ENCODE assay signal across 2 cellular contexts in the genomic region with DNA sequence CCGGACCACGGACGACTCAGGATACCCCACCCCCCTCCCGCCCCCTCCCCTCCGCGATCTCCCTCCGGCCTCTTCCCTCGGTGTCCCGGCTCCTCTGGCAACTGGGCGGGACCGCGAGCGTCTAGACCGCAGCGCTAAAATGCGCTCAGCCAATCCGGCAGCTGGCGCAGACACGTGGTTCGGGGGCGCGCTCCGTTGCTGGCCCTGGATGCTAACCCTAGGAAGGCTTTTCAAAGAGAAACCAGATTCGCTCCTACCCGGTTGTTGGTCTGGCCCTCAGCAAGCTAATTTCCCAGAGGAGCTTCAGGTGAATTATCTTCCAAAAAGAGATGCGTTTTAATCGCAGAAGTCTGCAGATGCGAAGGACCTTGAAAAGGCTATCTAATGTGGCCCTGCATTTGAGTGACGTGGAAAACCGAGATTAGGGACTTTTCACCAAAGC.
TF ChIP-seq lines count a peak whose summit lies in the region.

A gene with protein sequence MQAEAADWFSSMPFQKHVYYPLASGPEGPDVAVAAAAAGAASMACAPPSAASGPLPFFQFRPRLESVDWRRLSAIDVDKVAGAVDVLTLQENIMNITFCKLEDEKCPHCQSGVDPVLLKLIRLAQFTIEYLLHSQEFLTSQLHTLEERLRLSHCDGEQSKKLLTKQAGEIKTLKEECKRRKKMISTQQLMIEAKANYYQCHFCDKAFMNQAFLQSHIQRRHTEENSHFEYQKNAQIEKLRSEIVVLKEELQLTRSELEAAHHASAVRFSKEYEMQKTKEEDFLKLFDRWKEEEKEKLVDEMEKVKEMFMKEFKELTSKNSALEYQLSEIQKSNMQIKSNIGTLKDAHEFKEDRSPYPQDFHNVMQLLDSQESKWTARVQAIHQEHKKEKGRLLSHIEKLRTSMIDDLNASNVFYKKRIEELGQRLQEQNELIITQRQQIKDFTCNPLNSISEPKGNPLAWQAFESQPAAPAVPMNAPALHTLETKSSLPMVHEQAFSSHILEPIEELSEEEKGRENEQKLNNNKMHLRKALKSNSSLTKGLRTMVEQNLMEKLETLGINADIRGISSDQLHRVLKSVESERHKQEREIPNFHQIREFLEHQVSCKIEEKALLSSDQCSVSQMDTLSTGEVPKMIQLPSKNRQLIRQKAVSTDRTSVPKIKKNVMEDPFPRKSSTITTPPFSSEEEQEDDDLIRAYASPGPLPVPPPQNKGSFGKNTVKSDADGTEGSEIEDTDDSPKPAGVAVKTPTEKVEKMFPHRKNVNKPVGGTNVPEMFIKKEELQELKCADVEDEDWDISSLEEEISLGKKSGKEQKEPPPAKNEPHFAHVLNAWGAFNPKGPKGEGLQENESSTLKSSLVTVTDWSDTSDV (minus strand): TSS at position 96 of the 442 bp plus-strand sequence. CDS start 2,677 bp downstream, outside the sequence.

TF ChIP-seq in HEK293, 187 proteins besides CTCF, POLR2A, EP300 and RAD21 (continued from another document and continues in another):
- TF ChIP-seq ZNF596 (tag by site-specific recombination; IDR thresholded peaks at IDR 0.05) (no peak), ZBTB48 (tag by site-specific recombination; IDR thresholded peaks at IDR 0.05) (no peak), ZNF658 (tag by site-specific recombination; IDR thresholded peaks at IDR 0.05) (no peak), ZFHX2 (tag by site-specific recombination; conservative IDR thresholded peaks at IDR 0.05) (no peak), ZNF623 (tag by site-specific recombination; IDR thresholded peaks at IDR 0.05) (no peak), ZNF426 (tag by site-specific recombination; IDR thresholded peaks at IDR 0.05) (no peak), ZNF23 (tag by site-specific recombination; IDR thresholded peaks at IDR 0.05; ENCODE audit: borderline replicate concordance) (no peak), SCRT2 (tag by site-specific recombination; IDR thresholded peaks at IDR 0.05) (peak; percentile 25; the same call in 1 of the 2 replicates), ZFP69B (tag by site-specific recombination; IDR thresholded peaks at IDR 0.05) (no peak), ZNF2 (tag by site-specific recombination; IDR thresholded peaks at IDR 0.05) (no peak), ZNF266 (tag by site-specific recombination; IDR thresholded peaks at IDR 0.05; ENCODE audit: low read depth) (no peak), ZNF837 (tag by site-specific recombination; IDR thresholded peaks at IDR 0.05) (no peak), ZNF121 (tag by site-specific recombination; IDR thresholded peaks at IDR 0.05) (no peak)
- TF ChIP-seq, protein P1, sequence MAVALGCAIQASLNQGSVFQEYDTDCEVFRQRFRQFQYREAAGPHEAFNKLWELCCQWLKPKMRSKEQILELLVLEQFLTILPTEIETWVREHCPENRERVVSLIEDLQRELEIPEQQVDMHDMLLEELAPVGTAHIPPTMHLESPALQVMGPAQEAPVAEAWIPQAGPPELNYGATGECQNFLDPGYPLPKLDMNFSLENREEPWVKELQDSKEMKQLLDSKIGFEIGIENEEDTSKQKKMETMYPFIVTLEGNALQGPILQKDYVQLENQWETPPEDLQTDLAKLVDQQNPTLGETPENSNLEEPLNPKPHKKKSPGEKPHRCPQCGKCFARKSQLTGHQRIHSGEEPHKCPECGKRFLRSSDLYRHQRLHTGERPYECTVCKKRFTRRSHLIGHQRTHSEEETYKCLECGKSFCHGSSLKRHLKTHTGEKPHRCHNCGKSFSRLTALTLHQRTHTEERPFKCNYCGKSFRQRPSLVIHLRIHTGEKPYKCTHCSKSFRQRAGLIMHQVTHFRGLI (tag by site-specific recombination; IDR thresholded peaks at IDR 0.05), result no peak
- TF ChIP-seq, protein P2, sequence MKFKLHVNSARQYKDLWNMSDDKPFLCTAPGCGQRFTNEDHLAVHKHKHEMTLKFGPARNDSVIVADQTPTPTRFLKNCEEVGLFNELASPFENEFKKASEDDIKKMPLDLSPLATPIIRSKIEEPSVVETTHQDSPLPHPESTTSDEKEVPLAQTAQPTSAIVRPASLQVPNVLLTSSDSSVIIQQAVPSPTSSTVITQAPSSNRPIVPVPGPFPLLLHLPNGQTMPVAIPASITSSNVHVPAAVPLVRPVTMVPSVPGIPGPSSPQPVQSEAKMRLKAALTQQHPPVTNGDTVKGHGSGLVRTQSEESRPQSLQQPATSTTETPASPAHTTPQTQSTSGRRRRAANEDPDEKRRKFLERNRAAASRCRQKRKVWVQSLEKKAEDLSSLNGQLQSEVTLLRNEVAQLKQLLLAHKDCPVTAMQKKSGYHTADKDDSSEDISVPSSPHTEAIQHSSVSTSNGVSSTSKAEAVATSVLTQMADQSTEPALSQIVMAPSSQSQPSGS (tag by site-specific recombination; IDR thresholded peaks at IDR 0.05; ENCODE audit: low read depth), result no peak
- TF ChIP-seq, protein P3, sequence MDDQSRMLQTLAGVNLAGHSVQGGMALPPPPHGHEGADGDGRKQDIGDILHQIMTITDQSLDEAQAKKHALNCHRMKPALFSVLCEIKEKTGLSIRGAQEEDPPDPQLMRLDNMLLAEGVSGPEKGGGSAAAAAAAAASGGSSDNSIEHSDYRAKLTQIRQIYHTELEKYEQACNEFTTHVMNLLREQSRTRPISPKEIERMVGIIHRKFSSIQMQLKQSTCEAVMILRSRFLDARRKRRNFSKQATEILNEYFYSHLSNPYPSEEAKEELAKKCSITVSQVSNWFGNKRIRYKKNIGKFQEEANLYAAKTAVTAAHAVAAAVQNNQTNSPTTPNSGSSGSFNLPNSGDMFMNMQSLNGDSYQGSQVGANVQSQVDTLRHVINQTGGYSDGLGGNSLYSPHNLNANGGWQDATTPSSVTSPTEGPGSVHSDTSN (CRISPR knock-in tag; IDR thresholded peaks at IDR 0.05), result no peak
- TF ChIP-seq, protein P4, sequence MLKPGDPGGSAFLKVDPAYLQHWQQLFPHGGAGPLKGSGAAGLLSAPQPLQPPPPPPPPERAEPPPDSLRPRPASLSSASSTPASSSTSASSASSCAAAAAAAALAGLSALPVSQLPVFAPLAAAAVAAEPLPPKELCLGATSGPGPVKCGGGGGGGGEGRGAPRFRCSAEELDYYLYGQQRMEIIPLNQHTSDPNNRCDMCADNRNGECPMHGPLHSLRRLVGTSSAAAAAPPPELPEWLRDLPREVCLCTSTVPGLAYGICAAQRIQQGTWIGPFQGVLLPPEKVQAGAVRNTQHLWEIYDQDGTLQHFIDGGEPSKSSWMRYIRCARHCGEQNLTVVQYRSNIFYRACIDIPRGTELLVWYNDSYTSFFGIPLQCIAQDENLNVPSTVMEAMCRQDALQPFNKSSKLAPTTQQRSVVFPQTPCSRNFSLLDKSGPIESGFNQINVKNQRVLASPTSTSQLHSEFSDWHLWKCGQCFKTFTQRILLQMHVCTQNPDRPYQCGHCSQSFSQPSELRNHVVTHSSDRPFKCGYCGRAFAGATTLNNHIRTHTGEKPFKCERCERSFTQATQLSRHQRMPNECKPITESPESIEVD (tag by site-specific recombination; IDR thresholded peaks at IDR 0.05), result no peak
- TF ChIP-seq, protein P5, sequence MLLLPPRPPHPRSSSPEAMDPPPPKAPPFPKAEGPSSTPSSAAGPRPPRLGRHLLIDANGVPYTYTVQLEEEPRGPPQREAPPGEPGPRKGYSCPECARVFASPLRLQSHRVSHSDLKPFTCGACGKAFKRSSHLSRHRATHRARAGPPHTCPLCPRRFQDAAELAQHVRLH (tag by site-specific recombination; IDR thresholded peaks at IDR 0.05), result no peak

TF ChIP-seq in neural cell, 6 proteins besides CTCF, POLR2A, EP300 and RAD21 (continued from another document):
- TF ChIP-seq, protein P6, sequence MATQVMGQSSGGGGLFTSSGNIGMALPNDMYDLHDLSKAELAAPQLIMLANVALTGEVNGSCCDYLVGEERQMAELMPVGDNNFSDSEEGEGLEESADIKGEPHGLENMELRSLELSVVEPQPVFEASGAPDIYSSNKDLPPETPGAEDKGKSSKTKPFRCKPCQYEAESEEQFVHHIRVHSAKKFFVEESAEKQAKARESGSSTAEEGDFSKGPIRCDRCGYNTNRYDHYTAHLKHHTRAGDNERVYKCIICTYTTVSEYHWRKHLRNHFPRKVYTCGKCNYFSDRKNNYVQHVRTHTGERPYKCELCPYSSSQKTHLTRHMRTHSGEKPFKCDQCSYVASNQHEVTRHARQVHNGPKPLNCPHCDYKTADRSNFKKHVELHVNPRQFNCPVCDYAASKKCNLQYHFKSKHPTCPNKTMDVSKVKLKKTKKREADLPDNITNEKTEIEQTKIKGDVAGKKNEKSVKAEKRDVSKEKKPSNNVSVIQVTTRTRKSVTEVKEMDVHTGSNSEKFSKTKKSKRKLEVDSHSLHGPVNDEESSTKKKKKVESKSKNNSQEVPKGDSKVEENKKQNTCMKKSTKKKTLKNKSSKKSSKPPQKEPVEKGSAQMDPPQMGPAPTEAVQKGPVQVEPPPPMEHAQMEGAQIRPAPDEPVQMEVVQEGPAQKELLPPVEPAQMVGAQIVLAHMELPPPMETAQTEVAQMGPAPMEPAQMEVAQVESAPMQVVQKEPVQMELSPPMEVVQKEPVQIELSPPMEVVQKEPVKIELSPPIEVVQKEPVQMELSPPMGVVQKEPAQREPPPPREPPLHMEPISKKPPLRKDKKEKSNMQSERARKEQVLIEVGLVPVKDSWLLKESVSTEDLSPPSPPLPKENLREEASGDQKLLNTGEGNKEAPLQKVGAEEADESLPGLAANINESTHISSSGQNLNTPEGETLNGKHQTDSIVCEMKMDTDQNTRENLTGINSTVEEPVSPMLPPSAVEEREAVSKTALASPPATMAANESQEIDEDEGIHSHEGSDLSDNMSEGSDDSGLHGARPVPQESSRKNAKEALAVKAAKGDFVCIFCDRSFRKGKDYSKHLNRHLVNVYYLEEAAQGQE (IDR thresholded peaks at IDR 0.05; ENCODE audit: borderline replicate concordance), result no peak
- TF ChIP-seq POLR2AphosphoS5 (IDR thresholded peaks at IDR 0.05), result peak; percentile 37
- peak; percentile 9 for TF ChIP-seq MXI1 (conservative IDR thresholded peaks at IDR 0.05; ENCODE audit: poor library complexity, severe bottlenecking)
